Comparison of ENCODE assay signal across 8 cellular contexts in genomic region chr9:137302176-137303030, GRCh38. TPM values are rescaled to one million over a fixed set of nuclear protein-coding genes. Genes with fewer than 3 reads are reported as not detected.
DNase-seq lines count a peak whose midpoint lies in the region; ATAC-seq and TF ChIP-seq lines count a peak whose summit lies in the region.

TSS of gene NRARP (minus strand) at chr9:137302271. CDS start at chr9:137301928, 343 bp downstream.

- no peak for TF ChIP-seq EP300 in gastroesophageal sphincter (IDR thresholded peaks at IDR 0.05)

- peaks cover 92% of the 10 kb centered on the region for H3K27me3 ChIP-seq in gastroesophageal sphincter
- peaks cover 98% of the 10 kb centered on the region for H3K27me3 ChIP-seq in neutrophil

- H3K27ac ChIP-seq in gastroesophageal sphincter (peak within 1 kb of the TSS in 3 of 4 donors; percentile 67 to 82 (median 75)), neutrophil (no peak within 1 kb of the TSS), substantia nigra (ENCODE audit: low read depth, low read length, poor library complexity, severe bottlenecking) (no peak within 1 kb of the TSS)

- TF ChIP-seq CTCF in gastroesophageal sphincter (IDR thresholded peaks at IDR 0.05) (peak in 3 of 4 experiments; percentile 46 to 69 (median 61)), neutrophil (IDR thresholded peaks at IDR 0.05) (peak; percentile 11)

- H3K4me3 ChIP-seq in gastroesophageal sphincter (peak within 1 kb of the TSS; percentile 28 to 57), neutrophil (ENCODE audit: low read depth in 1 of 2, low read length in 1 of 2) (peak within 1 kb of the TSS; percentile 43 to 55)

- WGBS in gastroesophageal sphincter (ENCODE audit: low coverage in 1 of 2), 2 donors: no CpG with 5 or more reads among the region's 121 CpGs

- H3K9me3 ChIP-seq in gastroesophageal sphincter (no peaks in the 10 kb centered on the region), neutrophil (no peaks in the 10 kb centered on the region)

- TF ChIP-seq POLR2A in gastroesophageal sphincter (IDR thresholded peaks at IDR 0.05): peak in 1 of 2 donors; percentile 35

- H3K4me1 ChIP-seq in gastroesophageal sphincter: peaks cover 0 to 81% (median 44%) of the 10 kb centered on the region in 3 donors
- peaks cover 11 to 24% of the 10 kb centered on the region in 2 experiments for H3K4me1 ChIP-seq in neutrophil (ENCODE audit: control insufficient read depth in 1 of 2, insufficient read depth in 1 of 2, low read depth in 1 of 2, low read length in 1 of 2)

- ATAC-seq in GM21576 (IDR thresholded peaks at IDR 0.05; ENCODE audit: unreplicated experiment) (peak; percentile 61), gastroesophageal sphincter (peak; percentile 82)

- H3K36me3 ChIP-seq in gastroesophageal sphincter: no peaks in the 10 kb centered on the region
- no peaks in the 10 kb centered on the region for H3K36me3 ChIP-seq in neutrophil

- DNase-seq in DMS79 treated with DMSO at 0.1 percent for 48 hours (lab: John Stamatoyannopoulos, UW) (peak; percentile 66), KG1 (lab: John Stamatoyannopoulos, UW) (peak; percentile 73), SHP77 (lab: John Stamatoyannopoulos, UW) (peak; percentile 63 to 84), substantia nigra (lab: John Stamatoyannopoulos, UW) (peak in 48 of 49 donors; percentile 27 to 96 (median 82))
- DNase-seq in activated effector memory CD4-positive, alpha-beta T cell treated with anti-CD3 and anti-CD28 coated beads, Interleukin-2, amount 50 U/mL, for 16 hours: peak; percentile 97

RNA-seq across cellular contexts. Expression of gene NRARP, which starts in this region (rescaled TPM):
- total RNA-seq in gastroesophageal sphincter: 10 to 100 TPM in 1 of 4 donors, 1 to 10 TPM in 3; 3.8 to 11.3 (median 4.3) TPM

Comparison
In these comparisons a context has a peak if more than half of its experiments do, and no peak if none do; other contexts are left out.
1. H3K27ac ChIP-seq: peak in gastroesophageal sphincter (3 of 4); none in neutrophil (single experiment) and substantia nigra (single experiment).
2. Peak in every context shown above with its lines, with median percentiles within 50 percentile points of each other: DNase-seq.